1 cellular context compared by ENCODE assay signal in genomic region chr11:86802146-86802545, GRCh38.
TF ChIP-seq lines count a peak whose summit lies in the region.

No MANE protein-coding gene starts in this region.

TF ChIP-seq in A549, 52 proteins besides CTCF, POLR2A, EP300 and RAD21 (continued from another document):
- no peak for TF ChIP-seq RNF2 (IDR thresholded peaks at IDR 0.05; ENCODE audit: borderline replicate concordance, low read depth)
- TF ChIP-seq SMC3 (IDR thresholded peaks at IDR 0.05): no peak
